1 cellular context compared by ENCODE assay signal in the genomic region with DNA sequence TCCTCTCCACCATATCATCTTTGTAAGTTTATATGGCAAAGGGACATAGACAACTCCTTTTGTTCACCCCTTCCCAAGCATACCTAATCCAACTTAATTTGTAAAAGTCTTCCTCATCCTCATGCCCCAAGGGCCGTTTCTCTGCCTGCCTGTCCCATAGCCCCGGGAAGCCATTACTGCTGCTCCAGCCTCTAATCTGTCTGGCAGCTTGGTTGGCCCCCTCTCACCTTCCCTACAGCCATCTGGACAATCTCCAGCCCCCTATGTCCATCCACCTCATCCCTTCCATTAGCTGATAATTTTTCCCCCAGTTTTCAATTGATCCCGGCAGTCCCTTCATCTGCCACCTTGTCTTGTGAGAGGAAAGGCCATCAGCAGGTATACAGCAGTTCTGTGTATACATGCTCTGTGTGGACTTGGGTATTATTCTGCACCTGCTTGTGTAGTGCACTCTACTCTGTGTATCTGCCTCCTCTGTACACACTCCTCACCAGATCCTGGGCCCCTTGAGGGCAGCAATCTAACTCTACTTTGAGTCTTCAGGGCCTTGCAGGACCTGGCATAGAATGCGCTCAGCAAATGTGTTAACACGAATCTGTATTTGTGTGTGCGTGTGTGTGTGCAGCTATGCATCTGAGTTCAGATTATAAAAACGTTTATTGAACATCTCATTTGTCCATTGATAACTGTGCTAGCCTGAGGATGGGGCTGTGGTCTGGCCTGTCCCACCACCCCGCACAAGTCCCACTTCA.
TF ChIP-seq lines count a peak whose summit lies in the region.

No MANE protein-coding gene starts in this region.

TF ChIP-seq in K562, 482 proteins besides CTCF, POLR2A, EP300 and RAD21 (continued from another document):
- TF ChIP-seq, protein P1, sequence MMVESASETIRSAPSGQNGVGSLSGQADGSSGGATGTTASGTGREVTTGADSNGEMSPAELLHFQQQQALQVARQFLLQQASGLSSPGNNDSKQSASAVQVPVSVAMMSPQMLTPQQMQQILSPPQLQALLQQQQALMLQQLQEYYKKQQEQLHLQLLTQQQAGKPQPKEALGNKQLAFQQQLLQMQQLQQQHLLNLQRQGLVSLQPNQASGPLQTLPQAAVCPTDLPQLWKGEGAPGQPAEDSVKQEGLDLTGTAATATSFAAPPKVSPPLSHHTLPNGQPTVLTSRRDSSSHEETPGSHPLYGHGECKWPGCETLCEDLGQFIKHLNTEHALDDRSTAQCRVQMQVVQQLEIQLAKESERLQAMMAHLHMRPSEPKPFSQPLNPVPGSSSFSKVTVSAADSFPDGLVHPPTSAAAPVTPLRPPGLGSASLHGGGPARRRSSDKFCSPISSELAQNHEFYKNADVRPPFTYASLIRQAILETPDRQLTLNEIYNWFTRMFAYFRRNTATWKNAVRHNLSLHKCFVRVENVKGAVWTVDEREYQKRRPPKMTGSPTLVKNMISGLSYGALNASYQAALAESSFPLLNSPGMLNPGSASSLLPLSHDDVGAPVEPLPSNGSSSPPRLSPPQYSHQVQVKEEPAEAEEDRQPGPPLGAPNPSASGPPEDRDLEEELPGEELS (CRISPR knock-in tag; IDR thresholded peaks at IDR 0.05; ENCODE audit: borderline replicate concordance): 0 out of 2 replicates have a peak, but pooled peaks have one; percentile 41
- TF ChIP-seq BMI1 (IDR thresholded peaks at IDR 0.05; ENCODE audit: low read length) (no peak), EGR1 (conservative IDR thresholded peaks at IDR 0.05) (no peak), ZNF124 (CRISPR knock-in tag; IDR thresholded peaks at IDR 0.05) (no peak), ZC3H4 (CRISPR knock-in tag; IDR thresholded peaks at IDR 0.05; ENCODE audit: borderline replicate concordance) (0 out of 2 replicates have a peak, but pooled peaks have one; percentile 5), ZHX1 (conservative IDR thresholded peaks at IDR 0.05; ENCODE audit: low read length) (no peak), YY1 (IDR thresholded peaks at IDR 0.05; ENCODE audit: borderline replicate concordance in 1 of 3, control insufficient read depth in 1 of 3, extremely low read depth in 1 of 3, insufficient read depth in 3 of 3, insufficient read length in 1 of 3, insufficient replicate concordance in 2 of 3, low read depth in 1 of 3, low read length in 2 of 3) (peak in 1 of 3 experiments; percentile 26)
- TF ChIP-seq, protein P2, sequence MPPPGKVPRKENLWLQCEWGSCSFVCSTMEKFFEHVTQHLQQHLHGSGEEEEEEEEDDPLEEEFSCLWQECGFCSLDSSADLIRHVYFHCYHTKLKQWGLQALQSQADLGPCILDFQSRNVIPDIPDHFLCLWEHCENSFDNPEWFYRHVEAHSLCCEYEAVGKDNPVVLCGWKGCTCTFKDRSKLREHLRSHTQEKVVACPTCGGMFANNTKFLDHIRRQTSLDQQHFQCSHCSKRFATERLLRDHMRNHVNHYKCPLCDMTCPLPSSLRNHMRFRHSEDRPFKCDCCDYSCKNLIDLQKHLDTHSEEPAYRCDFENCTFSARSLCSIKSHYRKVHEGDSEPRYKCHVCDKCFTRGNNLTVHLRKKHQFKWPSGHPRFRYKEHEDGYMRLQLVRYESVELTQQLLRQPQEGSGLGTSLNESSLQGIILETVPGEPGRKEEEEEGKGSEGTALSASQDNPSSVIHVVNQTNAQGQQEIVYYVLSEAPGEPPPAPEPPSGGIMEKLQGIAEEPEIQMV (tag; conservative IDR thresholded peaks at IDR 0.05; ENCODE audit: low read depth): 0 out of 2 replicates have a peak, but pooled peaks have one; percentile 11
